1 cellular context compared by ENCODE assay signal in genomic region chr1:15937706-15938168, GRCh38.
A peak's percentile ranks its signal among the peaks of the same experiment; 100 is the strongest.
TF ChIP-seq lines count a peak whose summit lies in the region.

No MANE protein-coding gene starts in this region.

TF ChIP-seq in HepG2, 621 proteins besides CTCF, POLR2A, EP300 and RAD21:
- TF ChIP-seq ZFP91 (CRISPR knock-in tag; IDR thresholded peaks at IDR 0.05; ENCODE audit: borderline replicate concordance) (0 out of 2 replicates have a peak, but pooled peaks have one; percentile 15), AGO2 (optimal IDR thresholded peaks at IDR 0.05; ENCODE audit: low read depth, low read length) (peak; percentile 36), ZNF687 (CRISPR knock-in tag; IDR thresholded peaks at IDR 0.05) (peak; percentile 40), GTF2F1 (IDR thresholded peaks at IDR 0.05; ENCODE audit: low read length) (no peak), MEF2D (CRISPR knock-in tag; IDR thresholded peaks at IDR 0.05) (no peak)
TF ChIP-seq in HepG2: peak in this region for 3.
